ENCODE assay signal across 8 cellular contexts in the genomic region with DNA sequence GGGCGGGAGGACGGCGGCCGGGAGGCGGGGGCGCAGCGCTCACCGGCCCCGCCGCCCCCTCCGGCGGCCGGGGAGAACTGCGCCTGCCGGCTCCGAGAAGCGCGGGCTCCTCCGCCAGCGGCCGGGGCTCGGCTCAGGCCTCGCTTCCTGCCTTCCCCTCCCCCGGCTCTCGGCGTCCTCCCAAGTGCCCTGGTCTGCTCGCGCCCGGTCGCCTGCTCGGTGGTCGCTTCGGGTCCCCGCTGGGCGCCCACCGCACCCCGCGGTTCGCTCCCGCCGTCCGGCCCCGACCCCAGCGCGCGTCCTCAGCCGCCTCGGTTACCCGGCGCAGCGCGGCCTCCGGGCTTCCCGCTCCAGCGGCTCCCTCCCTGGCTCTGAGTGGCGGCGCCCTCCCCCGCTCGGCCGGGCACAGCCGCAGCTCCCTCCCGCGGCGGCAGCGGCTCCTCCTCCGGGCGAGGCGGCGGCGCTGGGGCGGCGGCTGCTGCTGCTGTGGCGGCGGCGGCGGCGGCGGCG. TPM values are rescaled to one million over a fixed set of nuclear protein-coding genes. Genes with fewer than 3 reads are reported as not detected.
A peak's percentile ranks its signal among the peaks of the same experiment; 100 is the strongest.
DNase-seq lines count a peak whose midpoint lies in the region; ATAC-seq and TF ChIP-seq lines count a peak whose summit lies in the region.

No MANE protein-coding gene starts in this region.

- H3K27ac ChIP-seq in HCT116 (ENCODE audit: low read depth, low read length) (peak overlapping the region; percentile 100), dorsolateral prefrontal cortex (peak overlapping the region; percentile 91 to 100 (median 99))

- no peaks in the 10 kb centered on the region for H3K9me3 ChIP-seq in HCT116 (ENCODE audit: control insufficient read depth in 1 of 2, insufficient read depth in 1 of 2, low read depth in 1 of 2, low read length in 2 of 2)

- peak overlapping the region; percentile 57 for H3K4me3 Mint-ChIP-seq in memory B cell
- H3K4me3 Mint-ChIP-seq in stimulated activated naive B cell treated with anti-CD40 and anti-IgM and Interleukin-4, amounts not matched to agents 10 μg/mL and 1 μg/mL and 100 μg/mL, for 72 hours, result peak overlapping the region; percentile 29 to 59

- BruUV-seq in HCT116 (replicated peaks; lab: Mats Ljungman, UMichigan), result no TSS peak

- peaks cover 37% of the 10 kb centered on the region for H3K79me2 ChIP-seq in HCT116 (ENCODE audit: insufficient read depth, low read length)

- no peaks in the 10 kb centered on the region for H4K20me1 ChIP-seq in HCT116 (ENCODE audit: insufficient read depth)

- intact Hi-C loops in HCT116 (cut with micrococcal nuclease) (loop anchor here (2.0 to 10.0 kb wide), 2 partner anchors 108 to 306 kb away; no protein-coding TSS in a partner anchor), dorsolateral prefrontal cortex (cut with DNase I) (loop anchor here (1.0 to 2.0 kb wide), 3 partner anchors 18 to 105 kb away; partner anchors contain the start of gene SLC25A39 (in 1 of the 2))

- peak overlapping the region; percentile 84 for H3K9ac ChIP-seq in HCT116 (ENCODE audit: low read length)

- H2AFZ ChIP-seq in HCT116 (ENCODE audit: low read depth, low read length, poor library complexity, severe bottlenecking), result no peak overlapping the region

- no peaks in the 10 kb centered on the region for H3K27me3 ChIP-seq in HCT116 (ENCODE audit: insufficient read depth, low read length)
- H3K27me3 ChIP-seq in dorsolateral prefrontal cortex, result no peaks in the 10 kb centered on the region

- H3K4me1 ChIP-seq in HCT116 (ENCODE audit: control insufficient read depth in 1 of 2, insufficient read depth in 2 of 2, low read length in 2 of 2), result peaks cover 28 to 44% of the 10 kb centered on the region in 2 experiments

- H3K9me3 Mint-ChIP-seq in memory B cell, result no peaks in the 10 kb centered on the region
- no peaks in the 10 kb centered on the region for H3K9me3 Mint-ChIP-seq in stimulated activated naive B cell treated with anti-CD40 and anti-IgM and Interleukin-4, amounts not matched to agents 10 μg/mL and 1 μg/mL and 100 μg/mL, for 72 hours

- H3K27me3 Mint-ChIP-seq in memory B cell, result no peaks in the 10 kb centered on the region
- no peaks in the 10 kb centered on the region for H3K27me3 Mint-ChIP-seq in stimulated activated naive B cell treated with anti-CD40 and anti-IgM and Interleukin-4, amounts not matched to agents 10 μg/mL and 1 μg/mL and 100 μg/mL, for 72 hours

- CTCF ChIA-PET in HCT116 (lab: Charles Lee), result interaction anchor here (0.8 to 2.0 kb wide), 3 partner anchors 13 to 106 kb away, joined by 3 to 5 read pairs (median 3); partner anchors contain the start of gene SLC25A39

- TF ChIP-seq CTCF in HCT116 (IDR thresholded peaks at IDR 0.05 in 2 of 3, conservative IDR thresholded peaks at IDR 0.05 in 1 of 3; ENCODE audit: borderline replicate concordance in 1 of 3, insufficient read depth in 1 of 3, low read depth in 2 of 3, low read length in 2 of 3), result peak in 1 of 3 experiments; percentile 12; a peak in 1 of 6 replicates
- no peak for TF ChIP-seq CTCF in NB4 (IDR thresholded peaks at IDR 0.05; ENCODE audit: low read depth, low read length)
- peak in 14 of 56 donors; percentile 4 to 42 (median 12) for TF ChIP-seq CTCF in dorsolateral prefrontal cortex (IDR thresholded peaks at IDR 0.05 in 54 of 56, conservative IDR thresholded peaks at IDR 0.05 in 2 of 56; ENCODE audit: low read depth in 1 of 56, partially characterized antibody in 56 of 56)

- H3K36me3 Mint-ChIP-seq in memory B cell, result peaks cover 14% of the 10 kb centered on the region
- H3K36me3 Mint-ChIP-seq in stimulated activated naive B cell treated with anti-CD40 and anti-IgM and Interleukin-4, amounts not matched to agents 10 μg/mL and 1 μg/mL and 100 μg/mL, for 72 hours, result peaks cover 29 to 42% of the 10 kb centered on the region in 2 donors

- H3K36me3 ChIP-seq in HCT116 (ENCODE audit: control insufficient read depth in 1 of 2, insufficient read depth in 2 of 2, low read length in 2 of 2), result peaks cover 21 to 30% of the 10 kb centered on the region in 2 experiments; a peak in 3 of 4 replicates

- RAD21 ChIA-PET in HCT116 (lab: Charles Lee; ENCODE audit: low non-redundant PET in 1 of 2, low total read pairs in 2 of 2, uncharacterized antibody in 2 of 2, unreplicated experiment in 2 of 2), result no interaction called here

- peak; percentile 38 for TF ChIP-seq POLR2A in HCT116 (IDR thresholded peaks at IDR 0.05; ENCODE audit: borderline replicate concordance, extremely low read depth, insufficient read depth, insufficient read length)
- TF ChIP-seq POLR2A in NB4 (IDR thresholded peaks at IDR 0.05; ENCODE audit: extremely low read depth, insufficient read length), result no peak

- no peak for TF ChIP-seq RAD21 in HCT116 (IDR thresholded peaks at IDR 0.05; ENCODE audit: low read depth)

- DNase-seq in NCI-H2107 (lab: John Stamatoyannopoulos, UW) (peak; percentile 37), NCI-H2107 treated with DMSO at 0.1 percent for 48 hours (lab: John Stamatoyannopoulos, UW; ENCODE audit: unreplicated experiment) (no peak), HCT116 (ENCODE audit: low read depth, low spot score) (no peak), NB4 (ENCODE audit: low read depth) (peak; percentile 79), dorsolateral prefrontal cortex (peak in 4 of 10 donors; percentile 31 to 75 (median 42)), memory B cell (ENCODE audit: low spot score in 2 of 2) (peak; percentile 77 to 84)
- DNase-seq in activated CD4-positive, alpha-beta T cell treated with anti-CD3 and anti-CD28 coated beads for 1 hour, result peak; percentile 59
- peak; percentile 66 for DNase-seq in stimulated activated naive B cell treated with anti-CD40 and anti-IgM and Interleukin-4, amounts not matched to agents 10 μg/mL and 1 μg/mL and 100 μg/mL, for 72 hours

- no peak overlapping the region for H3K27ac Mint-ChIP-seq in memory B cell
- no peak overlapping the region for H3K27ac Mint-ChIP-seq in stimulated activated naive B cell treated with anti-CD40 and anti-IgM and Interleukin-4, amounts not matched to agents 10 μg/mL and 1 μg/mL and 100 μg/mL, for 72 hours

- H3K4me1 Mint-ChIP-seq in memory B cell, result peaks cover 40% of the 10 kb centered on the region
- H3K4me1 Mint-ChIP-seq in stimulated activated naive B cell treated with anti-CD40 and anti-IgM and Interleukin-4, amounts not matched to agents 10 μg/mL and 1 μg/mL and 100 μg/mL, for 72 hours, result peaks cover 41 to 62% of the 10 kb centered on the region in 2 donors

- POLR2A ChIA-PET in HCT116 (lab: Charles Lee), result interaction anchor here (0.6 to 1.0 kb wide), 3 partner anchors 81 to 734 kb away, joined by 3 to 6 read pairs (median 3); no protein-coding TSS in a partner anchor

- ATAC-seq in HCT116 (peak; percentile 45), memory B cell (ENCODE audit: low read depth) (peak; percentile 45)
- ATAC-seq in stimulated activated naive B cell treated with anti-CD40 and anti-IgM and Interleukin-4, amounts not matched to agents 10 μg/mL and 1 μg/mL and 100 μg/mL, for 72 hours (replicated peaks), result peak; percentile 32 to 49

- H3K4me3 ChIP-seq in HCT116 (replicated peaks in 1 of 2; ENCODE audit: low read depth in 1 of 2, low read length in 2 of 2) (peak overlapping the region; percentile 71 to 73), NB4 (ENCODE audit: low read depth, low read length) (peak overlapping the region; percentile 38), dorsolateral prefrontal cortex (peak overlapping the region in 58 of 59 donors; percentile 51 to 95 (median 88))

- no peaks in the 10 kb centered on the region for H3K9me2 ChIP-seq in HCT116 (ENCODE audit: insufficient read depth)

- H3K4me2 ChIP-seq in HCT116 (ENCODE audit: low read length), result peak overlapping the region; percentile 90

TF ChIP-seq in HCT116, 20 proteins besides CTCF, POLR2A, EP300 and RAD21:
- peak; percentile 25; the same call in 1 of the 2 replicates for TF ChIP-seq SIN3A (IDR thresholded peaks at IDR 0.05; ENCODE audit: low read depth)
- peak; percentile 85 for TF ChIP-seq ZFX (IDR thresholded peaks at IDR 0.05)
- TF ChIP-seq FOSL1 (IDR thresholded peaks at IDR 0.05; ENCODE audit: low read depth), result no peak
- TF ChIP-seq EZH2phosphoT487 (IDR thresholded peaks at IDR 0.05; ENCODE audit: borderline replicate concordance), result no peak
- TF ChIP-seq YY1 (IDR thresholded peaks at IDR 0.05; ENCODE audit: extremely low read depth, insufficient replicate concordance, low read depth, low read length), result no peak
- no peak for TF ChIP-seq CEBPB (IDR thresholded peaks at IDR 0.05; ENCODE audit: low read depth)
- TF ChIP-seq POLR2AphosphoS5 (IDR thresholded peaks at IDR 0.05; ENCODE audit: low read depth, low read length), result no peak; the same call in 1 of the 2 replicates
- TF ChIP-seq JUND (IDR thresholded peaks at IDR 0.05), result no peak
TF ChIP-seq in HCT116: peak in this region for 2.

RNA-seq across cellular contexts. Expression of gene UBTF, which starts 0.3 kb away (rescaled TPM):
- total RNA-seq in HCT116 (2021; ENCODE audit: unreplicated experiment) (84.3 TPM), dorsolateral prefrontal cortex (10 to 100 TPM; 56.2 to 94.1 (median 72.5) TPM)
- 43.2 and 52.2 TPM in 2 replicates for polyA plus RNA-seq in HCT116 (2012)

RNA-seq across cellular contexts. Expression of gene ATXN7L3, which starts 19.5 kb away (rescaled TPM):
- total RNA-seq in HCT116 (2021; ENCODE audit: unreplicated experiment) (86.7 TPM), dorsolateral prefrontal cortex (100 to 1,000 TPM in 119 of 120 experiments, 10 to 100 TPM in 1; 95.4 to 294 (median 207) TPM)
- polyA plus RNA-seq in HCT116 (2012), result 47.9 and 51.0 TPM in 2 replicates

RNA-seq across cellular contexts. Expression of gene TMUB2, which starts 32.4 kb away (rescaled TPM):
- 25.1 TPM for total RNA-seq in HCT116 (2021; ENCODE audit: unreplicated experiment)
- polyA plus RNA-seq in HCT116 (2012), result 23.8 and 26.2 TPM in 2 replicates
- 10 to 100 TPM; 25.4 to 51.8 (median 37.8) TPM for total RNA-seq in dorsolateral prefrontal cortex

RNA-seq across cellular contexts. Expression of gene ASB16, which starts 48.7 kb away (rescaled TPM):
- 0.37 TPM for total RNA-seq in HCT116 (2021; ENCODE audit: unreplicated experiment)
- polyA plus RNA-seq in HCT116 (2012), result 0.50 and 0.72 TPM in 2 replicates
- 1 to 10 TPM in 26 of 120 experiments, under 1 TPM in 78, not detected in 16; 0.23 to 3.2 (median 0.64) TPM for total RNA-seq in dorsolateral prefrontal cortex

RNA-seq across cellular contexts. Expression of gene SLC4A1, which starts 48.8 kb away (rescaled TPM):
- total RNA-seq in HCT116 (2021; ENCODE audit: unreplicated experiment), result 0.22 TPM
- polyA plus RNA-seq in HCT116 (2012), result 0.03 TPM in 1 of 2 replicates, not detected in the other
- total RNA-seq in dorsolateral prefrontal cortex, result 1 to 10 TPM in 33 of 120 experiments, under 1 TPM in 62, not detected in 25; 0.08 to 6.2 (median 0.68) TPM

Comparison
In these comparisons a context has a peak if more than half of its experiments do, and no peak if none do; other contexts are left out.
1. DNase-seq: peak in NCI-H2107 (single experiment), NB4 (single experiment), activated CD4-positive, alpha-beta T cell treated with anti-CD3 and anti-CD28 coated beads for 1 hour (single experiment), memory B cell (2 of 2) and stimulated activated naive B cell treated with anti-CD40 and anti-IgM and Interleukin-4, amounts not matched to agents 10 μg/mL and 1 μg/mL and 100 μg/mL, for 72 hours (single experiment); none in NCI-H2107 treated with DMSO at 0.1 percent for 48 hours (single experiment) and HCT116 (single experiment).
2. H3K4me3 ChIP-seq: peak in every context shown above with its lines; median percentile 88 in dorsolateral prefrontal cortex; 72 in HCT116; 38 in NB4.
3. Peak in every context shown above with its lines, with median percentiles within 50 percentile points of each other: ATAC-seq.